ENCODE assay signal across 9 cellular contexts in genomic region chr1:220271706-220272046, GRCh38. TPM values are rescaled to one million over a fixed set of nuclear protein-coding genes. Genes with fewer than 3 reads are reported as not detected.
DNase-seq lines count a peak whose midpoint lies in the region; ATAC-seq, FAIRE-seq and TF ChIP-seq lines count a peak whose summit lies in the region.
"Had no signal": no experiment of that assay in that cellular context is flagged by ENCODE, and none has a peak within 500 bp of the region (broad histone marks: within the 10 kb centered on the region; RNA-seq: fewer than 3 reads in every experiment).

No MANE protein-coding gene starts in this region.

- peaks cover 41% of the 10 kb centered on the region for H4K20me1 ChIP-seq in astrocyte (ENCODE audit: insufficient read depth, low read length)

- peak overlapping the region; percentile 97 for H3K9ac ChIP-seq in astrocyte (ENCODE audit: low read length)

- H3K36me3 Mint-ChIP-seq in astrocyte (ENCODE audit: low read depth, unreplicated experiment) = peaks cover 11% of the 10 kb centered on the region

- TF ChIP-seq CTCF in astrocyte (IDR thresholded peaks at IDR 0.05; ENCODE audit: insufficient read depth, low read depth, low read length) = no peak

- no peaks in the 10 kb centered on the region for H3K27me3 Mint-ChIP-seq in astrocyte (ENCODE audit: low read depth, unreplicated experiment)

- ATAC-seq in HG03460 (IDR thresholded peaks at IDR 0.05; ENCODE audit: unreplicated experiment) = peak; percentile 6

- no peaks in the 10 kb centered on the region for H3K27me3 ChIP-seq in astrocyte (ENCODE audit: insufficient read depth, low read length)

- H2AFZ ChIP-seq in astrocyte (ENCODE audit: low read depth, low read length) = peak overlapping the region; percentile 87

- H3K4me3 ChIP-seq in astrocyte (ENCODE audit: insufficient read depth, low read depth, low read length) = peak overlapping the region; percentile 88

- H3K4me3 Mint-ChIP-seq in astrocyte (ENCODE audit: unreplicated experiment) = no peak overlapping the region
- H3K4me3 Mint-ChIP-seq: activated naive CD8-positive, alpha-beta T cell treated with anti-CD3 and anti-CD28 coated beads, Interleukin-2, amount 10 ng/mL, durations not matched to agents 7 days and 5 days had no signal

- peak overlapping the region; percentile 94 for H3K4me2 ChIP-seq in astrocyte (ENCODE audit: low read length)

- H3K27ac ChIP-seq in astrocyte (ENCODE audit: low read depth, low read length) = peak overlapping the region; percentile 94
- H3K27ac ChIP-seq in temporal lobe (ENCODE audit: low read depth, low read length) = peak overlapping the region; percentile 28

- no peaks in the 10 kb centered on the region for H3K9me3 ChIP-seq in astrocyte (ENCODE audit: insufficient read depth, low read depth, low read length)

- no peaks in the 10 kb centered on the region for H3K9me3 Mint-ChIP-seq in astrocyte (ENCODE audit: unreplicated experiment)
- H3K9me3 Mint-ChIP-seq: activated naive CD8-positive, alpha-beta T cell treated with anti-CD3 and anti-CD28 coated beads, Interleukin-2, amount 10 ng/mL, durations not matched to agents 7 days and 5 days had no signal

- H3K4me1 ChIP-seq in astrocyte (ENCODE audit: insufficient read depth, low read length) = peaks cover 14% of the 10 kb centered on the region

- no peak for FAIRE-seq in astrocyte (lab: Jason Lieb, UNC)

- H3K4me1 Mint-ChIP-seq in astrocyte (ENCODE audit: low read depth, unreplicated experiment) = peaks cover 18% of the 10 kb centered on the region

- H3K27ac Mint-ChIP-seq in astrocyte (ENCODE audit: unreplicated experiment) = no peak overlapping the region
- H3K27ac Mint-ChIP-seq: activated naive CD8-positive, alpha-beta T cell treated with anti-CD3 and anti-CD28 coated beads, Interleukin-2, amount 10 ng/mL, durations not matched to agents 7 days and 5 days had no signal

- DNase-seq in NCI-H1092 treated with DMSO at 0.1 percent for 48 hours (lab: John Stamatoyannopoulos, UW) (peak; percentile 23), NCI-H1092 (lab: John Stamatoyannopoulos, UW) (no peak), astrocyte (ENCODE audit: low read depth) (peak; percentile 21), iPS-NIHi11 (ENCODE audit: low spot score) (peak; percentile 49), NCI-H510A (lab: John Stamatoyannopoulos, UW) (no peak), NCI-H345 (lab: John Stamatoyannopoulos, UW) (no peak)

- H3K36me3 ChIP-seq in astrocyte (ENCODE audit: insufficient read depth, low read length) = peaks cover 5% of the 10 kb centered on the region

- peaks cover 54% of the 10 kb centered on the region for H3K79me2 ChIP-seq in astrocyte (ENCODE audit: insufficient read depth, low read length)

RNA-seq across cellular contexts. Expression of gene RAB3GAP2, which starts 0.6 kb away (rescaled TPM):
- total RNA-seq in astrocyte (68.1 and 69.6 TPM in 2 replicates), temporal lobe (29.3 TPM)

Comparison
In these comparisons a context has a peak if more than half of its experiments do, and no peak if none do; other contexts are left out.
1. DNase-seq: peak in NCI-H1092 treated with DMSO at 0.1 percent for 48 hours (single experiment), astrocyte (single experiment) and iPS-NIHi11 (single experiment); none in NCI-H1092 (single experiment), NCI-H510A (single experiment) and NCI-H345 (single experiment).